In the genomic region with DNA sequence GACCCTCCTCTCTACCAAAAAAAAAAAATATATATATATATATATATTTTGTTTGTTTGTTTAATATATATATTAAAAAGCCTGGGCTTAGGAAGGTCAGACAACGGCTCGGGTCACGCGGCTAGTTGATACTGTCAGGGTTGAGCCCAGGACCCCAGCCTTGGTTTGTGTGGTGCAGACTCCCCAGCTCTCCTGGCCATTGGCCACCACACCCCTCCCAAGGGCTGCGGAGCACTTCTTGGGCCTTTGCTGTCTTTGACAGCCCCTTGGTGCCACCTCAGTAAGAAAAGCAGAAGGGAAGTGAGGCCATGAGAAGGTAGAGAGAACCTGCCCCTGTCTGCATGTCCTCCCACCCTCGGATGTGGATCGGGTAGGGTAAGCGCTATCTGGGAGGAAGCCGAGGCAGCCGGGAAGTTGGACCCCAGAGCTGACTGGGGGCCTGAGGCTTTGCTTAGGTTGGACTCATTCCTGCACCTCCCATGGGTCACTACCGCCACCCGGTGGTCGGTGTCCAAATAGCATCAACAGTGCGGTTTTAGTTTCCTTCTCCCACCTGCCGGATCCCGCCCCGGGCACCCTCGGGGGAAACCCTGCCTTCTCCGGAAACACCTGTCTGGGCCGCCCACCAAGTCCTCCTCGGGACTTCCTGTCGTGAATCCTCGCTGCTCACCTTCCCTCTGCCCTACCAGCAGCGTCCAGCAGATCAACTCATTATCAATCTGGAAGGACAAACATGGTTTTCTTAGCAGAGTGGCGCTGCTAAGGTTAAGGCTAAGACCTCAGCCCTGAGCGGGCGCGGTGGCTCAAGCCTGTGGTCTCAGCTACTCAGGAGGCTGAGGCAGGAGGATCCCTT, we compare ENCODE assay signal across 1 cellular context.
TF ChIP-seq lines count a peak whose summit lies in the region.

No MANE protein-coding gene starts in this region.

TF ChIP-seq in GM12878, 131 proteins besides CTCF, POLR2A, EP300 and RAD21 (continues in another document):
- TF ChIP-seq, protein P1, sequence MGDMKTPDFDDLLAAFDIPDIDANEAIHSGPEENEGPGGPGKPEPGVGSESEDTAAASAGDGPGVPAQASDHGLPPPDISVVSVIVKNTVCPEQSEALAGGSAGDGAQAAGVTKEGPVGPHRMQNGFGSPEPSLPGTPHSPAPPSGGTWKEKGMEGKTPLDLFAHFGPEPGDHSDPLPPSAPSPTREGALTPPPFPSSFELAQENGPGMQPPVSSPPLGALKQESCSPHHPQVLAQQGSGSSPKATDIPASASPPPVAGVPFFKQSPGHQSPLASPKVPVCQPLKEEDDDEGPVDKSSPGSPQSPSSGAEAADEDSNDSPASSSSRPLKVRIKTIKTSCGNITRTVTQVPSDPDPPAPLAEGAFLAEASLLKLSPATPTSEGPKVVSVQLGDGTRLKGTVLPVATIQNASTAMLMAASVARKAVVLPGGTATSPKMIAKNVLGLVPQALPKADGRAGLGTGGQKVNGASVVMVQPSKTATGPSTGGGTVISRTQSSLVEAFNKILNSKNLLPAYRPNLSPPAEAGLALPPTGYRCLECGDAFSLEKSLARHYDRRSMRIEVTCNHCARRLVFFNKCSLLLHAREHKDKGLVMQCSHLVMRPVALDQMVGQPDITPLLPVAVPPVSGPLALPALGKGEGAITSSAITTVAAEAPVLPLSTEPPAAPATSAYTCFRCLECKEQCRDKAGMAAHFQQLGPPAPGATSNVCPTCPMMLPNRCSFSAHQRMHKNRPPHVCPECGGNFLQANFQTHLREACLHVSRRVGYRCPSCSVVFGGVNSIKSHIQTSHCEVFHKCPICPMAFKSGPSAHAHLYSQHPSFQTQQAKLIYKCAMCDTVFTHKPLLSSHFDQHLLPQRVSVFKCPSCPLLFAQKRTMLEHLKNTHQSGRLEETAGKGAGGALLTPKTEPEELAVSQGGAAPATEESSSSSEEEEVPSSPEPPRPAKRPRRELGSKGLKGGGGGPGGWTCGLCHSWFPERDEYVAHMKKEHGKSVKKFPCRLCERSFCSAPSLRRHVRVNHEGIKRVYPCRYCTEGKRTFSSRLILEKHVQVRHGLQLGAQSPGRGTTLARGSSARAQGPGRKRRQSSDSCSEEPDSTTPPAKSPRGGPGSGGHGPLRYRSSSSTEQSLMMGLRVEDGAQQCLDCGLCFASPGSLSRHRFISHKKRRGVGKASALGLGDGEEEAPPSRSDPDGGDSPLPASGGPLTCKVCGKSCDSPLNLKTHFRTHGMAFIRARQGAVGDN (IDR thresholded peaks at IDR 0.05) = no peak
- no peak for TF ChIP-seq SUPT20H (IDR thresholded peaks at IDR 0.05; ENCODE audit: borderline replicate concordance, control insufficient read depth, low read depth, low read length)
- TF ChIP-seq PML (IDR thresholded peaks at IDR 0.05; ENCODE audit: low read length) = no peak
- no peak for TF ChIP-seq KLF5 (IDR thresholded peaks at IDR 0.05; ENCODE audit: partially characterized antibody)
- TF ChIP-seq ZNF384 (IDR thresholded peaks at IDR 0.05; ENCODE audit: borderline replicate concordance, low read depth, low read length) = no peak
- peak; percentile 93 for TF ChIP-seq RUNX3 (IDR thresholded peaks at IDR 0.05; ENCODE audit: low read length)
- TF ChIP-seq ZZZ3 (IDR thresholded peaks at IDR 0.05; ENCODE audit: control insufficient read depth, insufficient read length, low read depth) = no peak
- TF ChIP-seq EGR1 (IDR thresholded peaks at IDR 0.05; ENCODE audit: borderline replicate concordance in 1 of 2, low read depth in 2 of 2, low read length in 2 of 2) = peak in 1 of 2 experiments; percentile 58; a peak in 2 of 3 replicates
- no peak for TF ChIP-seq BACH1 (IDR thresholded peaks at IDR 0.05; ENCODE audit: borderline replicate concordance)
- no peak for TF ChIP-seq MEF2A (IDR thresholded peaks at IDR 0.05; ENCODE audit: insufficient read depth, low read depth, low read length)
- TF ChIP-seq, protein P2, sequence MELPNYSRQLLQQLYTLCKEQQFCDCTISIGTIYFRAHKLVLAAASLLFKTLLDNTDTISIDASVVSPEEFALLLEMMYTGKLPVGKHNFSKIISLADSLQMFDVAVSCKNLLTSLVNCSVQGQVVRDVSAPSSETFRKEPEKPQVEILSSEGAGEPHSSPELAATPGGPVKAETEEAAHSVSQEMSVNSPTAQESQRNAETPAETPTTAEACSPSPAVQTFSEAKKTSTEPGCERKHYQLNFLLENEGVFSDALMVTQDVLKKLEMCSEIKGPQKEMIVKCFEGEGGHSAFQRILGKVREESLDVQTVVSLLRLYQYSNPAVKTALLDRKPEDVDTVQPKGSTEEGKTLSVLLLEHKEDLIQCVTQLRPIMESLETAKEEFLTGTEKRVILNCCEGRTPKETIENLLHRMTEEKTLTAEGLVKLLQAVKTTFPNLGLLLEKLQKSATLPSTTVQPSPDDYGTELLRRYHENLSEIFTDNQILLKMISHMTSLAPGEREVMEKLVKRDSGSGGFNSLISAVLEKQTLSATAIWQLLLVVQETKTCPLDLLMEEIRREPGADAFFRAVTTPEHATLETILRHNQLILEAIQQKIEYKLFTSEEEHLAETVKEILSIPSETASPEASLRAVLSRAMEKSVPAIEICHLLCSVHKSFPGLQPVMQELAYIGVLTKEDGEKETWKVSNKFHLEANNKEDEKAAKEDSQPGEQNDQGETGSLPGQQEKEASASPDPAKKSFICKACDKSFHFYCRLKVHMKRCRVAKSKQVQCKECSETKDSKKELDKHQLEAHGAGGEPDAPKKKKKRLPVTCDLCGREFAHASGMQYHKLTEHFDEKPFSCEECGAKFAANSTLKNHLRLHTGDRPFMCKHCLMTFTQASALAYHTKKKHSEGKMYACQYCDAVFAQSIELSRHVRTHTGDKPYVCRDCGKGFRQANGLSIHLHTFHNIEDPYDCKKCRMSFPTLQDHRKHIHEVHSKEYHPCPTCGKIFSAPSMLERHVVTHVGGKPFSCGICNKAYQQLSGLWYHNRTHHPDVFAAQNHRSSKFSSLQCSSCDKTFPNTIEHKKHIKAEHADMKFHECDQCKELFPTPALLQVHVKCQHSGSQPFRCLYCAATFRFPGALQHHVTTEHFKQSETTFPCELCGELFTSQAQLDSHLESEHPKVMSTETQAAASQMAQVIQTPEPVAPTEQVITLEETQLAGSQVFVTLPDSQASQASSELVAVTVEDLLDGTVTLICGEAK (IDR thresholded peaks at IDR 0.05; ENCODE audit: borderline replicate concordance) = peak; percentile 81; the same call in 1 of the 2 replicates
- TF ChIP-seq IKZF1 (conservative IDR thresholded peaks at IDR 0.05) = peak; percentile 85
- TF ChIP-seq, protein P3, sequence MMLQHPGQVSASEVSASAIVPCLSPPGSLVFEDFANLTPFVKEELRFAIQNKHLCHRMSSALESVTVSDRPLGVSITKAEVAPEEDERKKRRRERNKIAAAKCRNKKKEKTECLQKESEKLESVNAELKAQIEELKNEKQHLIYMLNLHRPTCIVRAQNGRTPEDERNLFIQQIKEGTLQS (IDR thresholded peaks at IDR 0.05; ENCODE audit: borderline replicate concordance, extremely low read depth, low read depth, low read length) = no peak
- no peak for TF ChIP-seq NFXL1 (IDR thresholded peaks at IDR 0.05; ENCODE audit: borderline replicate concordance)
- peak; percentile 15; the same call in 1 of the 2 replicates for TF ChIP-seq SPI1 (IDR thresholded peaks at IDR 0.05; ENCODE audit: borderline replicate concordance, insufficient read depth, low read depth, low read length)
- TF ChIP-seq, protein P4, sequence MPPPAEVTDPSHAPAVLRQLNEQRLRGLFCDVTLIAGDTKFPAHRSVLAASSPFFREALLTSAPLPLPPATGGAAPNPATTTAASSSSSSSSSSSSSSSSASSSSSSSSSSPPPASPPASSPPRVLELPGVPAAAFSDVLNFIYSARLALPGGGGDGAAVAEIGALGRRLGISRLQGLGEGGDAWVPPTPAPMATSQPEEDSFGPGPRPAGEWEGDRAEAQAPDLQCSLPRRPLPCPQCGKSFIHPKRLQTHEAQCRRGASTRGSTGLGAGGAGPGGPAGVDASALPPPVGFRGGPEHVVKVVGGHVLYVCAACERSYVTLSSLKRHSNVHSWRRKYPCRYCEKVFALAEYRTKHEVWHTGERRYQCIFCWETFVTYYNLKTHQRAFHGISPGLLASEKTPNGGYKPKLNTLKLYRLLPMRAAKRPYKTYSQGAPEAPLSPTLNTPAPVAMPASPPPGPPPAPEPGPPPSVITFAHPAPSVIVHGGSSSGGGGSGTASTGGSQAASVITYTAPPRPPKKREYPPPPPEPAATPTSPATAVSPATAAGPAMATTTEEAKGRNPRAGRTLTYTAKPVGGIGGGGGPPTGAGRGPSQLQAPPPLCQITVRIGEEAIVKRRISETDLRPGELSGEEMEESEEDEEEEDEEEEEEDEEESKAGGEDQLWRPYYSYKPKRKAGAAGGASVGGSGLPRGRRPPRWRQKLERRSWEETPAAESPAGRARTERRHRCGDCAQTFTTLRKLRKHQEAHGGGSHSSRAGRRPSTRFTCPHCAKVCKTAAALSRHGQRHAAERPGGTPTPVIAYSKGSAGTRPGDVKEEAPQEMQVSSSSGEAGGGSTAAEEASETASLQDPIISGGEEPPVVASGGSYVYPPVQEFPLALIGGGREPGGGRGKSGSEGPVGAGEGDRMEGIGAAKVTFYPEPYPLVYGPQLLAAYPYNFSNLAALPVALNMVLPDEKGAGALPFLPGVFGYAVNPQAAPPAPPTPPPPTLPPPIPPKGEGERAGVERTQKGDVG (CRISPR knock-in tag; IDR thresholded peaks at IDR 0.05) = no peak
- TF ChIP-seq ASH2L (IDR thresholded peaks at IDR 0.05; ENCODE audit: borderline replicate concordance, low read depth) = no peak
- TF ChIP-seq TCF7 (IDR thresholded peaks at IDR 0.05; ENCODE audit: borderline replicate concordance) = no peak
- TF ChIP-seq HDAC6 (IDR thresholded peaks at IDR 0.05; ENCODE audit: unreplicated experiment) = no peak
- peak; percentile 50; the same call in 1 of the 2 replicates for TF ChIP-seq POLR2AphosphoS5 (IDR thresholded peaks at IDR 0.05; ENCODE audit: low read length)
- TF ChIP-seq, protein P5, sequence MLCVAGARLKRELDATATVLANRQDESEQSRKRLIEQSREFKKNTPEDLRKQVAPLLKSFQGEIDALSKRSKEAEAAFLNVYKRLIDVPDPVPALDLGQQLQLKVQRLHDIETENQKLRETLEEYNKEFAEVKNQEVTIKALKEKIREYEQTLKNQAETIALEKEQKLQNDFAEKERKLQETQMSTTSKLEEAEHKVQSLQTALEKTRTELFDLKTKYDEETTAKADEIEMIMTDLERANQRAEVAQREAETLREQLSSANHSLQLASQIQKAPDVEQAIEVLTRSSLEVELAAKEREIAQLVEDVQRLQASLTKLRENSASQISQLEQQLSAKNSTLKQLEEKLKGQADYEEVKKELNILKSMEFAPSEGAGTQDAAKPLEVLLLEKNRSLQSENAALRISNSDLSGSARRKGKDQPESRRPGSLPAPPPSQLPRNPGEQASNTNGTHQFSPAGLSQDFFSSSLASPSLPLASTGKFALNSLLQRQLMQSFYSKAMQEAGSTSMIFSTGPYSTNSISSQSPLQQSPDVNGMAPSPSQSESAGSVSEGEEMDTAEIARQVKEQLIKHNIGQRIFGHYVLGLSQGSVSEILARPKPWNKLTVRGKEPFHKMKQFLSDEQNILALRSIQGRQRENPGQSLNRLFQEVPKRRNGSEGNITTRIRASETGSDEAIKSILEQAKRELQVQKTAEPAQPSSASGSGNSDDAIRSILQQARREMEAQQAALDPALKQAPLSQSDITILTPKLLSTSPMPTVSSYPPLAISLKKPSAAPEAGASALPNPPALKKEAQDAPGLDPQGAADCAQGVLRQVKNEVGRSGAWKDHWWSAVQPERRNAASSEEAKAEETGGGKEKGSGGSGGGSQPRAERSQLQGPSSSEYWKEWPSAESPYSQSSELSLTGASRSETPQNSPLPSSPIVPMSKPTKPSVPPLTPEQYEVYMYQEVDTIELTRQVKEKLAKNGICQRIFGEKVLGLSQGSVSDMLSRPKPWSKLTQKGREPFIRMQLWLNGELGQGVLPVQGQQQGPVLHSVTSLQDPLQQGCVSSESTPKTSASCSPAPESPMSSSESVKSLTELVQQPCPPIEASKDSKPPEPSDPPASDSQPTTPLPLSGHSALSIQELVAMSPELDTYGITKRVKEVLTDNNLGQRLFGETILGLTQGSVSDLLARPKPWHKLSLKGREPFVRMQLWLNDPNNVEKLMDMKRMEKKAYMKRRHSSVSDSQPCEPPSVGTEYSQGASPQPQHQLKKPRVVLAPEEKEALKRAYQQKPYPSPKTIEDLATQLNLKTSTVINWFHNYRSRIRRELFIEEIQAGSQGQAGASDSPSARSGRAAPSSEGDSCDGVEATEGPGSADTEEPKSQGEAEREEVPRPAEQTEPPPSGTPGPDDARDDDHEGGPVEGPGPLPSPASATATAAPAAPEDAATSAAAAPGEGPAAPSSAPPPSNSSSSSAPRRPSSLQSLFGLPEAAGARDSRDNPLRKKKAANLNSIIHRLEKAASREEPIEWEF (IDR thresholded peaks at IDR 0.05; ENCODE audit: insufficient replicate concordance, low read depth, low read length) = no peak
- TF ChIP-seq, protein P6, sequence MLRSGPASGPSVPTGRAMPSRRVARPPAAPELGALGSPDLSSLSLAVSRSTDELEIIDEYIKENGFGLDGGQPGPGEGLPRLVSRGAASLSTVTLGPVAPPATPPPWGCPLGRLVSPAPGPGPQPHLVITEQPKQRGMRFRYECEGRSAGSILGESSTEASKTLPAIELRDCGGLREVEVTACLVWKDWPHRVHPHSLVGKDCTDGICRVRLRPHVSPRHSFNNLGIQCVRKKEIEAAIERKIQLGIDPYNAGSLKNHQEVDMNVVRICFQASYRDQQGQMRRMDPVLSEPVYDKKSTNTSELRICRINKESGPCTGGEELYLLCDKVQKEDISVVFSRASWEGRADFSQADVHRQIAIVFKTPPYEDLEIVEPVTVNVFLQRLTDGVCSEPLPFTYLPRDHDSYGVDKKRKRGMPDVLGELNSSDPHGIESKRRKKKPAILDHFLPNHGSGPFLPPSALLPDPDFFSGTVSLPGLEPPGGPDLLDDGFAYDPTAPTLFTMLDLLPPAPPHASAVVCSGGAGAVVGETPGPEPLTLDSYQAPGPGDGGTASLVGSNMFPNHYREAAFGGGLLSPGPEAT (IDR thresholded peaks at IDR 0.05; ENCODE audit: low read depth) = peak; percentile 59
- TF ChIP-seq RELA (IDR thresholded peaks at IDR 0.05; ENCODE audit: borderline replicate concordance, partially characterized antibody) = peak; percentile 32
- TF ChIP-seq, protein P7, sequence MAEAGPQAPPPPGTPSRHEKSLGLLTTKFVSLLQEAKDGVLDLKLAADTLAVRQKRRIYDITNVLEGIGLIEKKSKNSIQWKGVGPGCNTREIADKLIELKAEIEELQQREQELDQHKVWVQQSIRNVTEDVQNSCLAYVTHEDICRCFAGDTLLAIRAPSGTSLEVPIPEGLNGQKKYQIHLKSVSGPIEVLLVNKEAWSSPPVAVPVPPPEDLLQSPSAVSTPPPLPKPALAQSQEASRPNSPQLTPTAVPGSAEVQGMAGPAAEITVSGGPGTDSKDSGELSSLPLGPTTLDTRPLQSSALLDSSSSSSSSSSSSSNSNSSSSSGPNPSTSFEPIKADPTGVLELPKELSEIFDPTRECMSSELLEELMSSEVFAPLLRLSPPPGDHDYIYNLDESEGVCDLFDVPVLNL (IDR thresholded peaks at IDR 0.05; ENCODE audit: low read depth, low read length) = no peak; the same call in 1 of the 2 replicates
- no peak for TF ChIP-seq KDM1A (IDR thresholded peaks at IDR 0.05; ENCODE audit: borderline replicate concordance)
- TF ChIP-seq, protein P8, sequence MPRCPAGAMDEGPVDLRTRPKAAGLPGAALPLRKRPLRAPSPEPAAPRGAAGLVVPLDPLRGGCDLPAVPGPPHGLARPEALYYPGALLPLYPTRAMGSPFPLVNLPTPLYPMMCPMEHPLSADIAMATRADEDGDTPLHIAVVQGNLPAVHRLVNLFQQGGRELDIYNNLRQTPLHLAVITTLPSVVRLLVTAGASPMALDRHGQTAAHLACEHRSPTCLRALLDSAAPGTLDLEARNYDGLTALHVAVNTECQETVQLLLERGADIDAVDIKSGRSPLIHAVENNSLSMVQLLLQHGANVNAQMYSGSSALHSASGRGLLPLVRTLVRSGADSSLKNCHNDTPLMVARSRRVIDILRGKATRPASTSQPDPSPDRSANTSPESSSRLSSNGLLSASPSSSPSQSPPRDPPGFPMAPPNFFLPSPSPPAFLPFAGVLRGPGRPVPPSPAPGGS (IDR thresholded peaks at IDR 0.05; ENCODE audit: borderline replicate concordance, insufficient read depth, low read depth, low read length, poor library complexity, severe bottlenecking) = no peak
- peak; percentile 57; the same call in 1 of the 2 replicates for TF ChIP-seq YY1 (IDR thresholded peaks at IDR 0.05; ENCODE audit: low read depth, low read length)
- no peak for TF ChIP-seq SREBF1 (IDR thresholded peaks at IDR 0.05; ENCODE audit: low read length)
